Comparison of ENCODE assay signal across 37 cellular contexts in the genomic region with DNA sequence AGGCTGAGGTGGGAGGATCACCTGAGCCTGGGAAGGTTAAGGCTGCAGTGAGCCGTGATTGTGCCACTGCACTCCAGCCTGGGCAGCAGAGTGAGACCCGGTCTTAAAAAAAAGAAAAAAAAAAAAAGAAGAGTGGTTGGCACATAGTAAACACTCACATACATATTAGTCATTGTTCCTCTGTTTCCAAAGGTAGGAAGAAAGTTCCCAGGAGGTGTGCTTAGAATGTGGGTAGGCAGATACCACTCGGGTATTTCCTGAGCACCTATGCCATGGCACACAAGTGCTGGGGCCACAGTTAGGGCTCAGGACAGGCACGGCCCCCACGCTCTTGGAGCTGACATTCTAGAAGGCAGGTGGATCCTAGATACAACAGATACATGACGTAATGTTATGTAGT. TPM values are rescaled to one million over a fixed set of nuclear protein-coding genes. Genes with fewer than 3 reads are reported as not detected.
DNase-seq lines count a peak whose midpoint lies in the region; ATAC-seq, FAIRE-seq and TF ChIP-seq lines count a peak whose summit lies in the region.
"Had no signal": no experiment of that assay in that cellular context is flagged by ENCODE, and none has a peak within 500 bp of the region (broad histone marks: within the 10 kb centered on the region; RNA-seq: fewer than 3 reads in every experiment).

No MANE protein-coding gene starts in this region.

- DNase-seq in DMS53 treated with DMSO at 0.1 percent for 48 hours (lab: John Stamatoyannopoulos, UW; ENCODE audit: unreplicated experiment) (peak; percentile 3), RWPE2 (ENCODE audit: low spot score) (no peak), progenitor cell of endocrine pancreas (ENCODE audit: low spot score, unreplicated experiment) (no peak), NCI-H146 (lab: John Stamatoyannopoulos, UW) (no peak), GM12891 (ENCODE audit: insufficient read length, low spot score) (no peak)
- DNase-seq: activated CD4-positive, alpha-beta T cell treated with anti-CD3 and anti-CD28 coated beads, Interleukin-2, amount 10 ng/mL, durations not matched to agents 24 days and 14 days; activated gamma-delta T cell; activated naive CD8-positive, alpha-beta T cell treated with anti-CD3 and anti-CD28 coated beads, Interleukin-2, amount 10 ng/mL, durations not matched to agents 7 days and 5 days; activated T-cell treated with anti-CD3 and anti-CD28 coated beads, Interleukin-2, amount 50 U/mL, for 1 hour; aorta; colonic mucosa; DMS79 treated with DMSO at 0.1 percent for 48 hours; effector memory CD4-positive, alpha-beta T cell; GDM1; glutamatergic neuron; GM23248; NCI-H1105; NCI-H1930; NCI-H524; Peyer's patch; SIG-M5; stimulated activated CD4-positive, alpha-beta T cell treated with anti-CD3 and anti-CD28 coated beads, Interleukin-12 subunit alpha, Interleukin-12 subunit beta, amount 100 ng/mL, for 4 hours; stimulated activated CD4-positive, alpha-beta T cell treated with anti-CD3 and anti-CD28 coated beads, Interleukin-4, amount 100 ng/mL, for 1 hour; T-helper 9 cell; trophoblast cell had no signal

- no peaks in the 10 kb centered on the region for H3K27me3 Mint-ChIP-seq in dendritic cell treated with granulocyte-macrophage colony-stimulating factor and Interleukin-4, amounts not matched to agents 40 ng/mL and 50 ng/mL, for 4 days
- no peaks in the 10 kb centered on the region for H3K27me3 Mint-ChIP-seq in progenitor cell of endocrine pancreas
- H3K27me3 Mint-ChIP-seq: activated CD4-positive, alpha-beta T cell treated with anti-CD3 and anti-CD28 coated beads, Interleukin-2, amount 10 ng/mL, durations not matched to agents 24 days and 14 days; activated naive CD8-positive, alpha-beta T cell treated with anti-CD3 and anti-CD28 coated beads, Interleukin-2, amount 10 ng/mL, durations not matched to agents 7 days and 5 days had no signal

- H3K27me3 ChIP-seq in RWPE2 (ENCODE audit: insufficient read depth, poor library complexity, severe bottlenecking): no peaks in the 10 kb centered on the region
- H3K27me3 ChIP-seq: BLaER1, colonic mucosa, Peyer's patch had no signal

- TF ChIP-seq CTCF in RWPE2 (IDR thresholded peaks at IDR 0.05; ENCODE audit: poor library complexity, severe bottlenecking): no peak
- no peak for TF ChIP-seq CTCF in progenitor cell of endocrine pancreas (IDR thresholded peaks at IDR 0.05; ENCODE audit: unreplicated experiment)

- peaks cover 34% of the 10 kb centered on the region for H3K4me1 ChIP-seq in RWPE2 (ENCODE audit: insufficient read depth, poor library complexity, severe bottlenecking)

- no peak for ATAC-seq in RWPE2 (ENCODE audit: low read depth)
- no peak for ATAC-seq in GM21529 (IDR thresholded peaks at IDR 0.05; ENCODE audit: unreplicated experiment)
- no peak for ATAC-seq in HG03565 (IDR thresholded peaks at IDR 0.05; ENCODE audit: unreplicated experiment)
- ATAC-seq: left lobe of liver, sciatic nerve had no signal

- no peak overlapping the region for H3K4me3 Mint-ChIP-seq in dendritic cell treated with granulocyte-macrophage colony-stimulating factor and Interleukin-4, amounts not matched to agents 40 ng/mL and 50 ng/mL, for 4 days
- H3K4me3 Mint-ChIP-seq in progenitor cell of endocrine pancreas (ENCODE audit: low read depth): no peak overlapping the region
- H3K4me3 Mint-ChIP-seq: activated CD4-positive, alpha-beta T cell treated with anti-CD3 and anti-CD28 coated beads, Interleukin-2, amount 10 ng/mL, durations not matched to agents 24 days and 14 days; activated naive CD8-positive, alpha-beta T cell treated with anti-CD3 and anti-CD28 coated beads, Interleukin-2, amount 10 ng/mL, durations not matched to agents 7 days and 5 days; mesothelial cell of epicardium had no signal

- FAIRE-seq in GM12891 (lab: Jason Lieb, UNC): no peak

- no peak overlapping the region for H3K4me3 ChIP-seq in RWPE2 (ENCODE audit: severe bottlenecking)
- H3K4me3 ChIP-seq: BLaER1, colonic mucosa, GM23248, Peyer's patch had no signal

- H3K9me3 ChIP-seq in RWPE2 (ENCODE audit: severe bottlenecking): no peaks in the 10 kb centered on the region
- H3K9me3 ChIP-seq: BLaER1, colonic mucosa, Peyer's patch had no signal

- peaks cover 1% of the 10 kb centered on the region for H3K36me3 Mint-ChIP-seq in dendritic cell treated with granulocyte-macrophage colony-stimulating factor and Interleukin-4, amounts not matched to agents 40 ng/mL and 50 ng/mL, for 4 days (ENCODE audit: low read depth)
- peaks cover 7% of the 10 kb centered on the region for H3K36me3 Mint-ChIP-seq in progenitor cell of endocrine pancreas (ENCODE audit: insufficient read depth)

- peak overlapping the region; percentile 9 for H3K27ac ChIP-seq in RWPE2 (ENCODE audit: poor library complexity, severe bottlenecking)
- H3K27ac ChIP-seq: BLaER1, colonic mucosa, GM23248, Peyer's patch had no signal

- peak overlapping the region; percentile 96 for H3K27ac Mint-ChIP-seq in dendritic cell treated with granulocyte-macrophage colony-stimulating factor and Interleukin-4, amounts not matched to agents 40 ng/mL and 50 ng/mL, for 4 days
- peak overlapping the region; percentile 90 for H3K27ac Mint-ChIP-seq in progenitor cell of endocrine pancreas
- H3K27ac Mint-ChIP-seq: activated CD4-positive, alpha-beta T cell treated with anti-CD3 and anti-CD28 coated beads, Interleukin-2, amount 10 ng/mL, durations not matched to agents 24 days and 14 days; activated naive CD8-positive, alpha-beta T cell treated with anti-CD3 and anti-CD28 coated beads, Interleukin-2, amount 10 ng/mL, durations not matched to agents 7 days and 5 days had no signal

- no peak for TF ChIP-seq POLR2A in GM12891 (IDR thresholded peaks at IDR 0.05; ENCODE audit: low read depth, low read length)

- peaks cover 19% of the 10 kb centered on the region for H3K36me3 ChIP-seq in RWPE2 (ENCODE audit: low read depth)
- H3K36me3 ChIP-seq: colonic mucosa had no signal

- peaks cover 48% of the 10 kb centered on the region for H3K4me1 Mint-ChIP-seq in dendritic cell treated with granulocyte-macrophage colony-stimulating factor and Interleukin-4, amounts not matched to agents 40 ng/mL and 50 ng/mL, for 4 days (ENCODE audit: low read depth)
- peaks cover 32% of the 10 kb centered on the region for H3K4me1 Mint-ChIP-seq in progenitor cell of endocrine pancreas (ENCODE audit: low read depth)
- H3K4me1 Mint-ChIP-seq: activated CD4-positive, alpha-beta T cell treated with anti-CD3 and anti-CD28 coated beads, Interleukin-2, amount 10 ng/mL, durations not matched to agents 24 days and 14 days; activated naive CD8-positive, alpha-beta T cell treated with anti-CD3 and anti-CD28 coated beads, Interleukin-2, amount 10 ng/mL, durations not matched to agents 7 days and 5 days had no signal

- H3K9me3 Mint-ChIP-seq in dendritic cell treated with granulocyte-macrophage colony-stimulating factor and Interleukin-4, amounts not matched to agents 40 ng/mL and 50 ng/mL, for 4 days: no peaks in the 10 kb centered on the region
- no peaks in the 10 kb centered on the region for H3K9me3 Mint-ChIP-seq in progenitor cell of endocrine pancreas (ENCODE audit: low read depth)
- H3K9me3 Mint-ChIP-seq: mesothelial cell of epicardium had no signal

- intact Hi-C loops in dendritic cell treated with granulocyte-macrophage colony-stimulating factor and Interleukin-4, amounts not matched to agents 40 ng/mL and 50 ng/mL, for 4 days (cut with micrococcal nuclease): no loop called here

TF ChIP-seq in GM12891, 5 proteins besides CTCF, POLR2A, EP300 and RAD21:
- TF ChIP-seq PAX5 (IDR thresholded peaks at IDR 0.05; ENCODE audit: insufficient read depth, low read length, severe bottlenecking) (no peak), POLR2AphosphoS5 (IDR thresholded peaks at IDR 0.05; ENCODE audit: low read depth, low read length) (no peak), TAF1 (IDR thresholded peaks at IDR 0.05; ENCODE audit: low read depth, low read length) (no peak), SPI1 (IDR thresholded peaks at IDR 0.05; ENCODE audit: low read depth, low read length) (no peak), POU2F2 (IDR thresholded peaks at IDR 0.05; ENCODE audit: low read depth, low read length) (no peak)

RNA-seq across cellular contexts. Expression of a gene that starts 41.4 kb away (rescaled TPM):
- total RNA-seq in progenitor cell of endocrine pancreas: 126 and 132 TPM in 2 replicates
- polyA plus RNA-seq in GM12891 (2012; ENCODE audit: low read depth, missing spikeins): 11.7 TPM

RNA-seq across cellular contexts. Expression of a gene that starts 42.0 kb away (rescaled TPM):
- 0.02 TPM in 1 of 2 replicates, not detected in the other for total RNA-seq in progenitor cell of endocrine pancreas
- not detected for polyA plus RNA-seq in GM12891 (2012; ENCODE audit: low read depth, missing spikeins)
- total RNA-seq: activated CD4-positive, alpha-beta T cell treated with anti-CD3 and anti-CD28 coated beads, Interleukin-2, amount 10 ng/mL, durations not matched to agents 24 days and 14 days; activated naive CD8-positive, alpha-beta T cell treated with anti-CD3 and anti-CD28 coated beads, Interleukin-2, amount 10 ng/mL, durations not matched to agents 7 days and 5 days; aorta; cardiac septum; colonic mucosa; epithelial cell of proximal tubule; GM23248; left lobe of liver; M059J; mesothelial cell of epicardium; Peyer's patch; posterior vena cava; sciatic nerve had no signal
- polyA plus RNA-seq: AG04450, aorta, GM23248 had no signal
